ENCODE assay signal across 28 cellular contexts in the genomic region with DNA sequence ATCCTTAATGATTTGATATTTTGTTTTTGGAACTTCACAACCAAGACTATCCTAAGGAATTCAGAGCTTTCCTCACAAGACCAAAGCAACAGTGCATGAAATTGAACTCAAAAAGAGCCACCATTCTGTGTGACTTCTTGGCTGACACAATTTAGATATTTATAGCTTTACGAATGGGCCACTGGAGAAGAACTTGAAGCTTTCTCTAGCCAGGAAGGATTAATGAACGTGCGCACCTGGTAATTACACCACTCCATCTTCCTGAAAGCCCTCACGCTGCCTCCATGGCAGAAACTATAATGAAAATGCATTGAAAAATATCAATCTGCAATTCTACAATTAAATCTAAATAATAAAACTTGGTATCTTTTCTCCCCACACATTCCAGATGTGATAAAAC.
"Had no signal": no experiment of that assay in that cellular context is flagged by ENCODE, and none has a peak within 500 bp of the region (broad histone marks: within the 10 kb centered on the region; RNA-seq: fewer than 3 reads in every experiment).

No MANE protein-coding gene starts in this region.

- H3K27ac ChIP-seq: SK-N-MC had no signal

- ATAC-seq: activated CD8-positive, alpha-beta memory T cell treated with anti-CD3 and anti-CD28 coated beads, Interleukin-2, amount 10 ng/mL, durations not matched to agents 7 days and 5 days; Panc1; Right ventricle myocardium inferior; T-cell had no signal

- FAIRE-seq: bronchial epithelial cell, TTC549 had no signal

- H3K4me3 ChIP-seq: SK-N-MC had no signal

- DNase-seq: activated B cell treated with CpG ODN at 0.5 μM for 24 hours; activated CD4-positive, alpha-beta T cell treated with anti-CD3 and anti-CD28 coated beads for 1 hour; activated CD4-positive, alpha-beta T cell treated with anti-CD3 and anti-CD28 coated beads, Interleukin-2, amount 10 ng/mL, durations not matched to agents 24 days and 14 days; activated CD4-positive, alpha-beta T cell treated with anti-CD3 and anti-CD28 coated beads, Interleukin-2, amount 50 U/mL, for 48 hours; activated CD8-positive, alpha-beta memory T cell treated with anti-CD3 and anti-CD28 coated beads, Interleukin-2, amount 10 ng/mL, durations not matched to agents 7 days and 5 days; activated effector memory CD4-positive, alpha-beta T cell treated with Interleukin-2 at 50 U/mL for 16 hours; activated naive CD4-positive, alpha-beta T cell; activated T-cell treated with anti-CD3 and anti-CD28 coated beads, Interleukin-2, amount 50 U/mL, for 24 hours; aorta; central memory CD4-positive, alpha-beta T cell; Kasumi-1; KBM-7; NCI-H1048; NCI-H1694; NCI-H2029; NCI-H2107; NCI-H446; NCI-H524; NCI-H748 treated with DMSO at 0.1 percent for 48 hours; RPMI8226; T-cell; T-helper 2 cell; T1000 had no signal
